In the genomic region with DNA sequence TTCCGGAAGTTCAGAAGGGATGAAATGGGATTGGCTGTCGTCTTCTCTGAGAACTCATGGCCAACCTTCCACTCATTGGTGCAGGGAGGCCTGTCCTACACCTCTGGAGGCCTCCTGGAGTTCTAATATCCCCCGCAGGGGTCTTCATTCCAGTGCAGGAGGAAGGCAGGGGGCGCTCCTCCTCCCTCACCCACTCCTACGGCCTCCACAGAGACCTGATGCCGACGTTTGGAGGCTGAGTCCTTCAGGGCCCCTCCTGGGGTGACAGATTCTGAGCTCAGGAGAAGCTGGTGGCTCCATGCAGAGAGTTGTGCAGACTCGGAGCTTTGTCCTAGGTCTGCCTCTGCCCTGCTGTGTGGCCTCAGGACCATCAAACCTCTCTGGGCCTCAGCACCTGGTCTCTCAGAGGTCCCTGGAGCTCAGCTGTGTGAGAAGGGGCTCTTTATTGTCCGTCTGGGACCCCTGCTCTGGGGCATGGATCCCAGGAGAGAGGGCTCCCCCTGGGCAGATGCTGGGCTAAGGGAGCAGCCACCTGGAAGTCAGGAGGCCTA, we compare ENCODE assay signal across 22 cellular contexts.
"Had no signal": no experiment of that assay in that cellular context is flagged by ENCODE, and none has a peak within 500 bp of the region (broad histone marks: within the 10 kb centered on the region; RNA-seq: fewer than 3 reads in every experiment).

No MANE protein-coding gene starts in this region.

- H3K4me3 Mint-ChIP-seq: immature natural killer cell, memory B cell, nephron had no signal

- H3K9me3 ChIP-seq: gastrocnemius medialis, left ventricle myocardium inferior, lower lobe of right lung, neutrophil, right atrium auricular region, stomach, thoracic aorta, transverse colon had no signal

- H3K4me1 Mint-ChIP-seq: immature natural killer cell, memory B cell had no signal

- ATAC-seq: esophagus mucosa, gastrocnemius medialis, lower lobe of right lung had no signal

- H3K4me3 ChIP-seq: coronary artery, gastrocnemius medialis, left ventricle myocardium inferior, lower lobe of right lung, right atrium auricular region, stomach, thoracic aorta, transverse colon had no signal

- FAIRE-seq: endometrium, keratinocyte, small intestine had no signal

- H3K27ac ChIP-seq: coronary artery, gastrocnemius medialis, left ventricle myocardium inferior, lower lobe of right lung, neutrophil, right atrium auricular region, stomach, thoracic aorta, transverse colon had no signal

- H3K36me3 ChIP-seq: gastrocnemius medialis, left ventricle myocardium inferior, lower lobe of right lung, neutrophil, right atrium auricular region, stomach, thoracic aorta, transverse colon had no signal

- H3K36me3 Mint-ChIP-seq: immature natural killer cell, memory B cell had no signal

- H3K4me1 ChIP-seq: left ventricle myocardium inferior, lower lobe of right lung, right atrium auricular region, stomach, transverse colon had no signal

- DNase-seq: effector CD8-positive, alpha-beta T cell; gastrocnemius medialis; immature natural killer cell; left ventricle myocardium inferior; lower lobe of right lung; midbrain; posterior cingulate gyrus; small intestine; stimulated activated CD4-positive, alpha-beta T cell treated with anti-CD3 and anti-CD28 coated beads, Interleukin-12 subunit alpha, Interleukin-12 subunit beta, amount 100 ng/mL, for 4 hours; stimulated activated naive CD4-positive, alpha-beta T cell; stomach; substantia nigra; transverse colon had no signal

- H3K9me3 Mint-ChIP-seq: immature natural killer cell, memory B cell, nephron had no signal

- H3K27me3 ChIP-seq: right atrium auricular region, transverse colon had no signal

- H3K27ac Mint-ChIP-seq: immature natural killer cell, memory B cell had no signal
